In the genomic region with DNA sequence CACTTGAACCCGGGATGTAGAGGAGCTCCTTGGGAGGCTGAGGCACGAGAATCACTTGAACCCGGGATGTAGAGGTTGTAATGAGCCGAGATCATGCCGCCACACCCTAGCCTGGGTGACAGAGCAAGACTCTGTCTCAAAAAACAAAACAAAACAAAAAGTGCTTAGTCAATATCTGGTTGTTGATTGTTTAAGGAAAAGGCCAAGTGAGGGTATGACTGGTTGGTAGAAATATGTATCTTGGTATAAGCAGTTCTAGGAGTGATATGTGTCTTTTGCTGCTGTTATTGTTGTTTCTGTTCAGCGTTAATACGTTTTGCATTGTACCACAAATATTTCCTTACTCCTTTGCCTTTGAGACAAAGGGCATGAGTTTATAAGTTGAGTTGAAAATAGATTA, we compare ENCODE assay signal across 1 cellular context.
TF ChIP-seq lines count a peak whose summit lies in the region.

No MANE protein-coding gene starts in this region.

TF ChIP-seq in IMR-90, 13 proteins besides CTCF, POLR2A, EP300 and RAD21:
- no peak for TF ChIP-seq FOS (IDR thresholded peaks at IDR 0.05; ENCODE audit: low read depth, low read length)
- no peak for TF ChIP-seq RFX5 (IDR thresholded peaks at IDR 0.05; ENCODE audit: low read depth, low read length)
- no peak for TF ChIP-seq BHLHE40 (IDR thresholded peaks at IDR 0.05; ENCODE audit: low read depth, low read length)
- TF ChIP-seq RCOR1 (IDR thresholded peaks at IDR 0.05; ENCODE audit: insufficient replicate concordance, low read length): no peak
- TF ChIP-seq NFE2L2 (IDR thresholded peaks at IDR 0.05; ENCODE audit: low read depth, low read length): no peak
- TF ChIP-seq MXI1 (IDR thresholded peaks at IDR 0.05; ENCODE audit: borderline replicate concordance, low read depth, low read length): no peak
- no peak for TF ChIP-seq CHD1 (IDR thresholded peaks at IDR 0.05; ENCODE audit: low read depth, low read length)
- TF ChIP-seq, protein P1, sequence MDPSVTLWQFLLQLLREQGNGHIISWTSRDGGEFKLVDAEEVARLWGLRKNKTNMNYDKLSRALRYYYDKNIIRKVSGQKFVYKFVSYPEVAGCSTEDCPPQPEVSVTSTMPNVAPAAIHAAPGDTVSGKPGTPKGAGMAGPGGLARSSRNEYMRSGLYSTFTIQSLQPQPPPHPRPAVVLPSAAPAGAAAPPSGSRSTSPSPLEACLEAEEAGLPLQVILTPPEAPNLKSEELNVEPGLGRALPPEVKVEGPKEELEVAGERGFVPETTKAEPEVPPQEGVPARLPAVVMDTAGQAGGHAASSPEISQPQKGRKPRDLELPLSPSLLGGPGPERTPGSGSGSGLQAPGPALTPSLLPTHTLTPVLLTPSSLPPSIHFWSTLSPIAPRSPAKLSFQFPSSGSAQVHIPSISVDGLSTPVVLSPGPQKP (IDR thresholded peaks at IDR 0.05; ENCODE audit: borderline replicate concordance, low read depth, low read length): no peak
- no peak for TF ChIP-seq MAZ (IDR thresholded peaks at IDR 0.05; ENCODE audit: borderline replicate concordance, low read depth, low read length)
- no peak for TF ChIP-seq MAFK (IDR thresholded peaks at IDR 0.05; ENCODE audit: low read depth, low read length)
- TF ChIP-seq, protein P2, sequence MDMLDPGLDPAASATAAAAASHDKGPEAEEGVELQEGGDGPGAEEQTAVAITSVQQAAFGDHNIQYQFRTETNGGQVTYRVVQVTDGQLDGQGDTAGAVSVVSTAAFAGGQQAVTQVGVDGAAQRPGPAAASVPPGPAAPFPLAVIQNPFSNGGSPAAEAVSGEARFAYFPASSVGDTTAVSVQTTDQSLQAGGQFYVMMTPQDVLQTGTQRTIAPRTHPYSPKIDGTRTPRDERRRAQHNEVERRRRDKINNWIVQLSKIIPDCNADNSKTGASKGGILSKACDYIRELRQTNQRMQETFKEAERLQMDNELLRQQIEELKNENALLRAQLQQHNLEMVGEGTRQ (IDR thresholded peaks at IDR 0.05; ENCODE audit: low read depth, low read length): no peak
